31 cellular contexts compared by ENCODE assay signal in genomic region chr17:47012457-47012856, GRCh38. TPM values are rescaled to one million over a fixed set of nuclear protein-coding genes. Genes with fewer than 3 reads are reported as not detected.
"Had no signal": no experiment of that assay in that cellular context is flagged by ENCODE, and none has a peak within 500 bp of the region (broad histone marks: within the 10 kb centered on the region; RNA-seq: fewer than 3 reads in every experiment).

No MANE protein-coding gene starts in this region.

- H3K4me1 ChIP-seq: stomach, suprapubic skin, testis, thyroid gland, tibial artery, tibial nerve, transverse colon, upper lobe of left lung, upper lobe of right lung, uterus, vagina had no signal

- H3K27ac ChIP-seq: stomach, suprapubic skin, testis, thoracic aorta, thyroid gland, tibial artery, tibial nerve, transverse colon, upper lobe of left lung, upper lobe of right lung, uterus, vagina had no signal

- H3K4me3 Mint-ChIP-seq: stimulated activated effector memory CD8-positive, alpha-beta T cell treated with anti-CD3 and anti-CD28 coated beads, Interleukin-12 subunit alpha, Interleukin-12 subunit beta, amount 100 ng/mL, for 72 hours; stimulated activated memory B cell treated with anti-CD40 and anti-IgM and Interleukin-4, amounts not matched to agents 10 μg/mL and 1 μg/mL and 100 μg/mL, for 72 hours; stimulated activated naive B cell treated with anti-CD40 and anti-IgM and Interleukin-4, amounts not matched to agents 10 μg/mL and 1 μg/mL and 100 μg/mL, for 72 hours; stimulated activated naive CD8-positive, alpha-beta T cell treated with anti-CD3 and anti-CD28 coated beads, Interleukin-15, amount 100 ng/mL, for 72 hours; stimulated activated naive CD8-positive, alpha-beta T cell treated with anti-CD3 and anti-CD28 coated beads, Interleukin-15, Interleukin-2, amounts not matched to agents 100 ng/mL and 50 ng/mL, for 24 hours; type B pancreatic cell had no signal

- H3K9me3 ChIP-seq: stomach, suprapubic skin, testis, thoracic aorta, thyroid gland, tibial artery, tibial nerve, transverse colon, upper lobe of left lung, upper lobe of right lung, uterus, vagina had no signal

- H3K36me3 Mint-ChIP-seq: stimulated activated effector memory CD8-positive, alpha-beta T cell treated with anti-CD3 and anti-CD28 coated beads, Interleukin-12 subunit alpha, Interleukin-12 subunit beta, amount 100 ng/mL, for 72 hours; stimulated activated memory B cell treated with anti-CD40 and anti-IgM and Interleukin-4, amounts not matched to agents 10 μg/mL and 1 μg/mL and 100 μg/mL, for 72 hours; type B pancreatic cell had no signal

- H3K27me3 Mint-ChIP-seq: stimulated activated memory B cell treated with anti-CD40 and anti-IgM and Interleukin-4, amounts not matched to agents 10 μg/mL and 1 μg/mL and 100 μg/mL, for 72 hours; stimulated activated naive B cell treated with anti-CD40 and anti-IgM and Interleukin-4, amounts not matched to agents 10 μg/mL and 1 μg/mL and 100 μg/mL, for 72 hours; stimulated activated naive CD8-positive, alpha-beta T cell treated with anti-CD3 and anti-CD28 coated beads, Interleukin-15, amount 100 ng/mL, for 72 hours; stimulated activated naive CD8-positive, alpha-beta T cell treated with anti-CD3 and anti-CD28 coated beads, Interleukin-15, Interleukin-2, amounts not matched to agents 100 ng/mL and 50 ng/mL, for 24 hours; type B pancreatic cell had no signal

- H3K4me3 ChIP-seq: stomach, suprapubic skin, testis, thoracic aorta, thyroid gland, tibial artery, tibial nerve, transverse colon, upper lobe of left lung, upper lobe of right lung, uterus, vagina had no signal

- DNase-seq: stimulated activated CD4-positive, alpha-beta T cell treated with anti-CD3 and anti-CD28 coated beads, Interleukin-2, amount 100 ng/mL, for 48 hours; stimulated activated CD4-positive, alpha-beta T cell treated with anti-CD3 and anti-CD28 coated beads, Interleukin-4, amount 100 ng/mL, for 1 hour; stimulated activated CD4-positive, alpha-beta T cell treated with anti-CD3 and anti-CD28 coated beads, Interleukin-4, amount 100 ng/mL, for 24 hours; stimulated activated CD4-positive, alpha-beta T cell treated with anti-CD3 and anti-CD28 coated beads, Interleukin-4, amount 100 ng/mL, for 4 hours; stimulated activated CD8-positive, alpha-beta memory T cell treated with anti-CD3 and anti-CD28 coated beads, Interleukin-4, amount 100 ng/mL, for 48 hours; stimulated activated naive B cell treated with anti-CD40 and anti-IgM and Interleukin-4, amounts not matched to agents 10 μg/mL and 1 μg/mL and 100 μg/mL, for 72 hours; stimulated activated naive CD4-positive, alpha-beta T cell; stimulated activated naive CD4-positive, alpha-beta T cell treated with Interleukin-2 at 50 U/mL for 16 hours; stimulated activated naive CD8-positive, alpha-beta T cell treated with anti-CD3 and anti-CD28 coated beads, Interleukin-15, amount 100 ng/mL, for 72 hours; stimulated activated naive CD8-positive, alpha-beta T cell treated with anti-CD3 and anti-CD28 coated beads, Interleukin-15, Interleukin-2, amounts not matched to agents 100 U/mL and 50 U/mL, for 24 hours; stomach; substantia nigra; testis; thyroid gland; tibial artery; transverse colon; trophoblast cell; upper lobe of left lung; upper lobe of right lung; uterus had no signal

- H3K27me3 ChIP-seq: stomach, suprapubic skin, testis, thyroid gland, tibial artery, tibial nerve, transverse colon, upper lobe of left lung, upper lobe of right lung, uterus, vagina had no signal

- FAIRE-seq: urothelium cell line had no signal

- H3K27ac Mint-ChIP-seq: stimulated activated effector memory CD8-positive, alpha-beta T cell treated with anti-CD3 and anti-CD28 coated beads, Interleukin-12 subunit alpha, Interleukin-12 subunit beta, amount 100 ng/mL, for 72 hours; stimulated activated memory B cell treated with anti-CD40 and anti-IgM and Interleukin-4, amounts not matched to agents 10 μg/mL and 1 μg/mL and 100 μg/mL, for 72 hours; stimulated activated naive B cell treated with anti-CD40 and anti-IgM and Interleukin-4, amounts not matched to agents 10 μg/mL and 1 μg/mL and 100 μg/mL, for 72 hours; stimulated activated naive CD8-positive, alpha-beta T cell treated with anti-CD3 and anti-CD28 coated beads, Interleukin-15, amount 100 ng/mL, for 72 hours; stimulated activated naive CD8-positive, alpha-beta T cell treated with anti-CD3 and anti-CD28 coated beads, Interleukin-15, Interleukin-2, amounts not matched to agents 100 ng/mL and 50 ng/mL, for 24 hours; type B pancreatic cell had no signal

- H3K9me3 Mint-ChIP-seq: stimulated activated effector memory CD8-positive, alpha-beta T cell treated with anti-CD3 and anti-CD28 coated beads, Interleukin-12 subunit alpha, Interleukin-12 subunit beta, amount 100 ng/mL, for 72 hours; stimulated activated memory B cell treated with anti-CD40 and anti-IgM and Interleukin-4, amounts not matched to agents 10 μg/mL and 1 μg/mL and 100 μg/mL, for 72 hours; stimulated activated naive B cell treated with anti-CD40 and anti-IgM and Interleukin-4, amounts not matched to agents 10 μg/mL and 1 μg/mL and 100 μg/mL, for 72 hours; stimulated activated naive CD8-positive, alpha-beta T cell treated with anti-CD3 and anti-CD28 coated beads, Interleukin-15, amount 100 ng/mL, for 72 hours; stimulated activated naive CD8-positive, alpha-beta T cell treated with anti-CD3 and anti-CD28 coated beads, Interleukin-15, Interleukin-2, amounts not matched to agents 100 ng/mL and 50 ng/mL, for 24 hours; type B pancreatic cell had no signal

- ATAC-seq: stimulated activated effector memory CD8-positive, alpha-beta T cell treated with anti-CD3 and anti-CD28 coated beads, Interleukin-12 subunit alpha, Interleukin-12 subunit beta, amount 100 ng/mL, for 72 hours; stimulated activated memory B cell treated with anti-CD40 and anti-IgM and Interleukin-4, amounts not matched to agents 10 μg/mL and 1 μg/mL and 100 μg/mL, for 72 hours; stimulated activated naive B cell treated with anti-CD40 and anti-IgM and Interleukin-4, amounts not matched to agents 10 μg/mL and 1 μg/mL and 100 μg/mL, for 72 hours; stimulated activated naive CD8-positive, alpha-beta T cell treated with anti-CD3 and anti-CD28 coated beads, Interleukin-15, amount 100 ng/mL, for 72 hours; stimulated activated naive CD8-positive, alpha-beta T cell treated with anti-CD3 and anti-CD28 coated beads, Interleukin-15, Interleukin-2, amounts not matched to agents 100 U/mL and 50 U/mL, for 24 hours; upper lobe of right lung had no signal

- H3K36me3 ChIP-seq: suprapubic skin, thoracic aorta, thyroid gland, transverse colon, upper lobe of left lung, upper lobe of right lung, uterus, vagina had no signal

RNA-seq across cellular contexts. Expression of gene RPRML, which starts 33.4 kb away (rescaled TPM):
- total RNA-seq: stomach, testis, thoracic aorta, thyroid gland, ureter, urinary bladder, uterus had no signal
- polyA plus RNA-seq: urinary bladder had no signal
